In the genomic region with DNA sequence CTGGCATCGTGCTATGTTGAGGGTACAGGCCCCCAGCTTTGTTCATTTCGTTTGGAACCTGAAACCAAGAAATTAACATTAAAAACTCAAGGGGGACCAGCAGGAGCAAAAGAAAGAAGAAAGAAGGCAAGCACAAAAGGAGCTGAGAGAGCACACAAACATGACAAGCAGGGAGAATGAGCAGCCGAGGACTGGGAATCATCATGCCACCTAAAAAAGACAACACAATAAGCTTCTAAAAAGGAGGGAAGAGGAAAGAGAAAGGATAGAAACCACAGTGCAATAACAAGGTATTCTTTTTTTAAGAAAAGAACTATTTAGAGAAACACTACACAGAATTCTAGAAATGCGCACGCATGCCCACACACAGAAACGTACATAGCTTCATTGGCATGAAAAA, we compare ENCODE assay signal across 33 cellular contexts.
"Had no signal": no experiment of that assay in that cellular context is flagged by ENCODE, and none has a peak within 500 bp of the region (broad histone marks: within the 10 kb centered on the region; RNA-seq: fewer than 3 reads in every experiment).

No MANE protein-coding gene starts in this region.

- H3K27ac ChIP-seq: KMS-11 had no signal

- H3K9me3 ChIP-seq: MG63 had no signal

- H3K9ac ChIP-seq: KMS-11 had no signal

- DNase-seq: Karpas-422, Kasumi-1, KBM-7, KG1, MG63, MM.1S, MV-4-11, NCI-H1048, NCI-H1092, NCI-H1092 treated with DMSO at 0.1 percent for 48 hours, NCI-H1105 treated with DMSO at 0.1 percent for 48 hours, NCI-H1417, NCI-H1417 treated with DMSO at 0.1 percent for 48 hours, NCI-H1436, NCI-H1436 treated with DMSO at 0.1 percent for 48 hours, NCI-H146, NCI-H1694, NCI-H1694 treated with DMSO at 0.1 percent for 48 hours, NCI-H187, NCI-H187 treated with DMSO at 0.1 percent for 48 hours, NCI-H2029, NCI-H2029 treated with DMSO at 0.1 percent for 48 hours, NCI-H2081 treated with DMSO at 0.1 percent for 48 hours, NCI-H2107, NCI-H2171, NCI-H2171 treated with DMSO at 0.1 percent for 48 hours, NCI-H2227 treated with DMSO at 0.1 percent for 48 hours, NCI-H226, NCI-H345, NCI-H446, NCI-H446 treated with DMSO at 0.1 percent for 48 hours, NCI-H510A had no signal

- H3K36me3 ChIP-seq: MG63 had no signal

- H3K4me3 ChIP-seq: MG63 had no signal

- H3K4me2 ChIP-seq: KMS-11 had no signal

- H3K27me3 ChIP-seq: MG63 had no signal
